2 cellular contexts compared by ENCODE assay signal in the genomic region with DNA sequence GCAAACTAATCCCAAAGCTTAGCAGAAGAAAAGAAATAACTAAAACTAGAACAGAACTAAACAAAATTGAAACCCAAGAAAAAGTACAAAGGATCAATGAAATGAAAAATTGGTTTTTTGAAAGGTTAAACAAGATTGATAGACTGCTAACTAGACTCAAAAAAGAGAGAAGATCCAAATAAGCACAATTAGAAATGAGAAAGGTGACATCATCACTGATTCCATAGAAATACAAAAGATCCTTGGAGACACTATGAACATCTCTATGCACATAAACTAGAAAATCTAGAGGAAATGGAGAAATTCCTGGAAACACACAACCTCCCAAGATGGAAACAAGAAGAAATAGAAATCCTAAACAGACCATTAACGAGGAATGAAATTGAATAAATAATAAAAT.
TF ChIP-seq lines count a peak whose summit lies in the region.

No MANE protein-coding gene starts in this region.

TF ChIP-seq in HepG2, 621 proteins besides CTCF, POLR2A, EP300 and RAD21:
- no peak for TF ChIP-seq ZNF33A (CRISPR knock-in tag; IDR thresholded peaks at IDR 0.05; ENCODE audit: borderline replicate concordance)
- TF ChIP-seq ZNF550 (CRISPR knock-in tag; IDR thresholded peaks at IDR 0.05; ENCODE audit: borderline replicate concordance): no peak
- no peak for TF ChIP-seq FLYWCH1 (CRISPR knock-in tag; IDR thresholded peaks at IDR 0.05)
- peak; percentile 88 for TF ChIP-seq ATF7 (IDR thresholded peaks at IDR 0.05)
- no peak for TF ChIP-seq ATF7 (CRISPR knock-in tag; IDR thresholded peaks at IDR 0.05)
- TF ChIP-seq ATF1 (CRISPR knock-in tag; IDR thresholded peaks at IDR 0.05): no peak
- no peak for TF ChIP-seq HES4 (CRISPR knock-in tag; IDR thresholded peaks at IDR 0.05; ENCODE audit: borderline replicate concordance)
- no peak for TF ChIP-seq GPN1 (CRISPR knock-in tag; IDR thresholded peaks at IDR 0.05; ENCODE audit: borderline replicate concordance)
TF ChIP-seq in HepG2: peak in this region for 1.

TF ChIP-seq in K562, 482 proteins besides CTCF, POLR2A, EP300 and RAD21:
- no peak for TF ChIP-seq PHB (CRISPR knock-in tag; IDR thresholded peaks at IDR 0.05)
- TF ChIP-seq, protein P1, sequence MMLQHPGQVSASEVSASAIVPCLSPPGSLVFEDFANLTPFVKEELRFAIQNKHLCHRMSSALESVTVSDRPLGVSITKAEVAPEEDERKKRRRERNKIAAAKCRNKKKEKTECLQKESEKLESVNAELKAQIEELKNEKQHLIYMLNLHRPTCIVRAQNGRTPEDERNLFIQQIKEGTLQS (IDR thresholded peaks at IDR 0.05): peak; percentile 69
- TF ChIP-seq, protein P1 (CRISPR knock-in tag; conservative IDR thresholded peaks at IDR 0.05): no peak
